Comparison of ENCODE assay signal across 21 cellular contexts in genomic region chr6:18893540-18894269, GRCh38.
DNase-seq lines count a peak whose midpoint lies in the region; TF ChIP-seq lines count a peak whose summit lies in the region.
"Had no signal": no experiment of that assay in that cellular context is flagged by ENCODE, and none has a peak within 500 bp of the region (broad histone marks: within the 10 kb centered on the region; RNA-seq: fewer than 3 reads in every experiment).

No MANE protein-coding gene starts in this region.

- no peak overlapping the region for H4K5ac ChIP-seq in mesendoderm (ENCODE audit: low read length)

- peak; percentile 5 for DNase-seq in DMS 273 (lab: John Stamatoyannopoulos, UW; ENCODE audit: unreplicated experiment)
- DNase-seq in DMS 273 treated with DMSO at 0.1 percent for 48 hours (lab: John Stamatoyannopoulos, UW): no peak
- DNase-seq in NCI-H82 (lab: John Stamatoyannopoulos, UW): peak; percentile 63
- DNase-seq in mesendoderm: peak; percentile 81
- peak; percentile 28 for DNase-seq in stomach
- DNase-seq in suprapubic skin (ENCODE audit: low spot score in 2 of 2): no peak
- no peak for DNase-seq in NCI-H1092 (lab: John Stamatoyannopoulos, UW)
- no peak for DNase-seq in pons (ENCODE audit: low spot score)
- DNase-seq: ACHN; CD4-positive, alpha-beta T cell; COR-L47; DMS153; H7; Karpas-422; MV-4-11; NCI-H1930; NCI-H510A; NCI-H748 treated with DMSO at 0.1 percent for 48 hours; SHP77 had no signal

- no peak overlapping the region for H3K23ac ChIP-seq in mesendoderm (ENCODE audit: low read length)

- no peak for TF ChIP-seq CTCF in stomach (IDR thresholded peaks at IDR 0.05)
- no peak for TF ChIP-seq CTCF in suprapubic skin (IDR thresholded peaks at IDR 0.05)

- H3K9me3 ChIP-seq in stomach (no peaks in the 10 kb centered on the region), suprapubic skin (no peaks in the 10 kb centered on the region)
- H3K9me3 ChIP-seq: BLaER1 had no signal

- no peak overlapping the region for H3K27ac ChIP-seq in mesendoderm (ENCODE audit: low read depth, low read length)
- no peak overlapping the region for H3K27ac ChIP-seq in stomach
- H3K27ac ChIP-seq in suprapubic skin: no peak overlapping the region
- H3K27ac ChIP-seq: 22Rv1, BLaER1 had no signal

- H3K79me1 ChIP-seq in mesendoderm (ENCODE audit: low read length): no peaks in the 10 kb centered on the region

- no peak overlapping the region for H2BK15ac ChIP-seq in mesendoderm (replicated peaks; ENCODE audit: low read depth)

- H3K27me3 ChIP-seq in mesendoderm (ENCODE audit: insufficient read depth, low read length, poor library complexity) (no peaks in the 10 kb centered on the region), stomach (no peaks in the 10 kb centered on the region), suprapubic skin (no peaks in the 10 kb centered on the region)
- H3K27me3 ChIP-seq: BLaER1 had no signal

- H3K9ac ChIP-seq in mesendoderm (ENCODE audit: low read length): no peak overlapping the region
- H3K9ac ChIP-seq: BLaER1 had no signal

- no peaks in the 10 kb centered on the region for H3K36me3 ChIP-seq in mesendoderm (ENCODE audit: control insufficient read depth, insufficient read depth, low read length)
- H3K36me3 ChIP-seq in stomach: no peaks in the 10 kb centered on the region
- H3K36me3 ChIP-seq in suprapubic skin: no peaks in the 10 kb centered on the region
- H3K36me3 ChIP-seq: BLaER1 had no signal

- H3K4ac ChIP-seq in mesendoderm (ENCODE audit: low read depth, low read length): no peak overlapping the region

- TF ChIP-seq POLR2A in stomach (IDR thresholded peaks at IDR 0.05): no peak
- TF ChIP-seq POLR2A in suprapubic skin (IDR thresholded peaks at IDR 0.05): no peak

- TF ChIP-seq EP300 in stomach (IDR thresholded peaks at IDR 0.05) (no peak), suprapubic skin (IDR thresholded peaks at IDR 0.05) (no peak)

- H3K79me2 ChIP-seq in mesendoderm (ENCODE audit: control insufficient read depth, insufficient read depth, low read length): no peaks in the 10 kb centered on the region

- no peak overlapping the region for H2AK5ac ChIP-seq in mesendoderm (ENCODE audit: low read length)

- no peak overlapping the region for H2BK5ac ChIP-seq in mesendoderm (ENCODE audit: low read length)

- H3K18ac ChIP-seq in mesendoderm (ENCODE audit: low read length): no peak overlapping the region

- H2BK120ac ChIP-seq in mesendoderm (ENCODE audit: low read depth, low read length): no peak overlapping the region

- no CpG with 5 or more reads among the region's 7 CpGs for WGBS in mesendoderm (ENCODE audit: extremely low coverage, insufficient coverage, low lambda C conversion rate)
- WGBS in stomach, 5 donors: 13 to 32% (median 25%) methylated on average over 7 of the region's 7 CpGs
- 45% methylated on average over 7 of the region's 7 CpGs for WGBS in suprapubic skin

- no peak overlapping the region for H4K8ac ChIP-seq in mesendoderm (ENCODE audit: low read depth, low read length)

- no peak overlapping the region for H3K4me2 ChIP-seq in mesendoderm (ENCODE audit: low read length)
- H3K4me2 ChIP-seq: BLaER1 had no signal

- H3K4me3 ChIP-seq in mesendoderm (ENCODE audit: low read length) (no peak overlapping the region), stomach (no peak overlapping the region), suprapubic skin (no peak overlapping the region)
- H3K4me3 ChIP-seq: BLaER1 had no signal

- H3K4me1 ChIP-seq in mesendoderm (ENCODE audit: control insufficient read depth, low read depth, low read length) (no peaks in the 10 kb centered on the region), stomach (peaks cover 0 to 15% (median 9%) of the 10 kb centered on the region in 4 donors), suprapubic skin (no peaks in the 10 kb centered on the region)
- H3K4me1 ChIP-seq: BLaER1 had no signal

- intact Hi-C loops in stomach (cut with DNase I; ENCODE audit: low total_unique reads): no loop called here

- H3K56ac ChIP-seq in mesendoderm (ENCODE audit: low read length): no peak overlapping the region

Comparison
In these comparisons a context has a peak if more than half of its experiments do, and no peak if none do; other contexts are left out.
1. DNase-seq: peak in DMS 273 (single experiment), NCI-H82 (single experiment), mesendoderm (single experiment) and stomach (single experiment); none in DMS 273 treated with DMSO at 0.1 percent for 48 hours (single experiment), suprapubic skin (0 of 2), NCI-H1092 (single experiment) and pons (single experiment).